24 cellular contexts compared by ENCODE assay signal in the genomic region with DNA sequence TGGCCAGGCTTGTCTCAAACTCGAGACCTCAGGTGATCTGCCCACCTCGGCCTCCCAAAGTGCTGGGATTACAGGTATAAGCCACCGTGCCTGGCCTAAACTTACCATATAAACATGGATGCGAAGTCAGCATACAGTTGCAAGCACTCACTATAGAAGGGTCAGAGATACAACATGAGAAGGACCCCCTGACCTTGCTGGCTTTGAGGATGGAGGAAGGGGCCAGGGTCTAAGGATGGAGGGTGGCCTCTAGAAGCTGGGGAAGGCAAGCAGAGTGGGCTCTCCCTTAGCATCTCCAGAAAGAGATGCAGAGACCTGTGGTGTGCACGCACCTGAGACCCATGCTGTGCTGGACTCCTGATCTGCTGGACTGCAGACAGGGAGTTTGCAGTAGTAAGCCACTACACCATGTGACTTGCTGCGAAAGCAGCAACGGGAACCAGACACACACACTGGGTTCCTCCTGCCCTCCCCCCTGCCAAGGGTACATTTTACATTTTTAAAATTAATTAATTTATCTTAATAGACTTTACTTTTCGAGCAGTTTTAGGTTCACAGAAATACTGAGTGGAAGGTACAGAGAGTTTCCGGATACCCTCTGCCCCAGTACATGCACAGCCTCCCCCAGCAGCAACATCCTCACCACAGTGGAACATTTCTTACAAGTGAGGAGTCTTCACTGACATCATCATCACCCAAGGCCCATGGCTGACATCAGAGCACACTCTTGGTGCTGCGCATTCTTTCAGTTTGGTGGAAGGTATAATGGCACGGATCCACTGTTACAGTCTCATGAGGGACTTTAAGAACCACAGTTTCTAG.
DNase-seq lines count a peak whose midpoint lies in the region; ATAC-seq, FAIRE-seq and TF ChIP-seq lines count a peak whose summit lies in the region.
"Had no signal": no experiment of that assay in that cellular context is flagged by ENCODE, and none has a peak within 500 bp of the region (broad histone marks: within the 10 kb centered on the region; RNA-seq: fewer than 3 reads in every experiment).

No MANE protein-coding gene starts in this region.

- ATAC-seq in right lobe of liver = peak in 3 of 4 donors; percentile 10 to 43 (median 30)
- ATAC-seq in HepG2 = no peak
- peak; percentile 50 for ATAC-seq in activated CD8-positive, alpha-beta T cell treated with anti-CD3 and anti-CD28 coated beads, Interleukin-2, amount 10 ng/mL, durations not matched to agents 7 days and 5 days
- no peak for ATAC-seq in lung (ENCODE audit: insufficient read depth, low FRiP score)
- ATAC-seq: naive thymus-derived CD8-positive, alpha-beta T cell had no signal

- no peaks in the 10 kb centered on the region for H3K79me2 ChIP-seq in HepG2 (ENCODE audit: insufficient read depth, low read length)

- intact Hi-C loops in right lobe of liver (cut with DNase I) (loop anchor here in 1 of 2 donors (10.0 kb wide), 1 partner anchor 217 kb away; no protein-coding TSS in a partner anchor), HepG2 (cut with micrococcal nuclease; ENCODE audit: unreplicated experiment) (no loop called here)

- H3K4me1 Mint-ChIP-seq in activated CD8-positive, alpha-beta T cell treated with anti-CD3 and anti-CD28 coated beads, Interleukin-2, amount 10 ng/mL, durations not matched to agents 7 days and 5 days (ENCODE audit: low read depth) = peaks cover 26% of the 10 kb centered on the region

- TF ChIP-seq RAD21 in HepG2 (CRISPR knock-in tag; IDR thresholded peaks at IDR 0.05) = no peak

- BruUV-seq in HepG2 (replicated peaks; lab: Mats Ljungman, UMichigan) = no TSS peak

- H3K9me3 Mint-ChIP-seq in activated CD8-positive, alpha-beta T cell treated with anti-CD3 and anti-CD28 coated beads, Interleukin-2, amount 10 ng/mL, durations not matched to agents 7 days and 5 days (ENCODE audit: insufficient read depth) = no peaks in the 10 kb centered on the region
- H3K9me3 Mint-ChIP-seq: activated naive CD4-positive, alpha-beta T cell treated with anti-CD3 and anti-CD28 coated beads, Interleukin-2, amount 10 ng/mL, durations not matched to agents 7 days and 5 days; naive thymus-derived CD8-positive, alpha-beta T cell had no signal

- DNase-seq in right lobe of liver (no peak), HepG2 (ENCODE audit: low spot score) (no peak), lung (ENCODE audit: low spot score) (peak; percentile 22), NCI-H748 (lab: John Stamatoyannopoulos, UW; ENCODE audit: unreplicated experiment) (no peak), T-helper 2 cell (no peak), inferior parietal cortex (ENCODE audit: extremely low spot score) (no peak)
- DNase-seq in activated CD8-positive, alpha-beta T cell treated with anti-CD3 and anti-CD28 coated beads, Interleukin-2, amount 10 ng/mL, durations not matched to agents 7 days and 5 days = peak; percentile 26
- DNase-seq: activated CD4-positive, alpha-beta T cell treated with anti-CD3 and anti-CD28 coated beads for 4 hours; activated naive CD4-positive, alpha-beta T cell treated with anti-CD3 and anti-CD28 coated beads, Interleukin-2, amount 10 ng/mL, durations not matched to agents 7 days and 5 days; Calu3; dermis blood vessel endothelial cell; DMS79 treated with DMSO at 0.1 percent for 48 hours; left ventricle myocardium inferior; midbrain; naive thymus-derived CD8-positive, alpha-beta T cell; NCI-H2029; NCI-H2227 treated with DMSO at 0.1 percent for 48 hours; NCI-H69; trophoblast cell had no signal

- CTCF ChIA-PET in HepG2 (lab: Yijun Ruan, JAX; ENCODE audit: low intra/inter-chr PET ratio, low total read pairs) = no interaction called here
- CTCF ChIA-PET in activated CD8-positive, alpha-beta T cell treated with anti-CD3 and anti-CD28 coated beads, Interleukin-2, amount 10 ng/mL, durations not matched to agents 7 days and 5 days (lab: Charles Lee) = no interaction called here

- no peaks in the 10 kb centered on the region for H3K36me3 ChIP-seq in right lobe of liver
- no peaks in the 10 kb centered on the region for H3K36me3 ChIP-seq in HepG2 (replicated peaks in 1 of 2; ENCODE audit: control insufficient read depth in 1 of 2, insufficient read depth in 2 of 2, low read length in 2 of 2)
- no peaks in the 10 kb centered on the region for H3K36me3 ChIP-seq in lung (ENCODE audit: control insufficient read depth in 2 of 2, insufficient read depth in 2 of 2, low read length in 2 of 2)
- H3K36me3 ChIP-seq: cardiac muscle cell, HAP-1, left ventricle myocardium inferior had no signal

- H3K27ac ChIP-seq in right lobe of liver (no peak overlapping the region), HepG2 (ENCODE audit: extremely low read length, insufficient read depth, low read length) (no peak overlapping the region), lung (ENCODE audit: low read depth in 1 of 2, low read length in 1 of 2) (no peak overlapping the region)
- H3K27ac ChIP-seq: cardiac muscle cell, left ventricle myocardium inferior had no signal

- H3K36me3 Mint-ChIP-seq in activated CD8-positive, alpha-beta T cell treated with anti-CD3 and anti-CD28 coated beads, Interleukin-2, amount 10 ng/mL, durations not matched to agents 7 days and 5 days (ENCODE audit: low read depth) = no peaks in the 10 kb centered on the region
- H3K36me3 Mint-ChIP-seq: activated naive CD4-positive, alpha-beta T cell treated with anti-CD3 and anti-CD28 coated beads, Interleukin-2, amount 10 ng/mL, durations not matched to agents 7 days and 5 days; CD14-positive monocyte; naive thymus-derived CD8-positive, alpha-beta T cell had no signal

- peak overlapping the region; percentile 9 for H3K27ac Mint-ChIP-seq in activated CD8-positive, alpha-beta T cell treated with anti-CD3 and anti-CD28 coated beads, Interleukin-2, amount 10 ng/mL, durations not matched to agents 7 days and 5 days
- H3K27ac Mint-ChIP-seq: CD14-positive monocyte, IgD-negative memory B cell had no signal

- no peak overlapping the region for H3K4me2 ChIP-seq in HepG2 (ENCODE audit: low read depth, low read length)

- H3K4me3 ChIP-seq in right lobe of liver = no peak overlapping the region
- H3K4me3 ChIP-seq in HepG2 (replicated peaks in 1 of 3; ENCODE audit: insufficient read depth in 1 of 3, low read depth in 2 of 3, low read length in 3 of 3) = no peak overlapping the region
- no peak overlapping the region for H3K4me3 ChIP-seq in lung
- H3K4me3 ChIP-seq: cardiac muscle cell, HAP-1, left ventricle myocardium inferior had no signal

- H3K4me1 ChIP-seq in right lobe of liver (no peaks in the 10 kb centered on the region), HepG2 (ENCODE audit: insufficient read depth, low read length) (peaks cover 9% of the 10 kb centered on the region; the same call in 1 of the 2 replicates), lung (ENCODE audit: control insufficient read depth in 2 of 2, insufficient read depth in 2 of 2, low read length in 2 of 2) (peaks cover 0 to 3% of the 10 kb centered on the region in 2 donors)
- H3K4me1 ChIP-seq: HAP-1 had no signal

- H4K20me1 ChIP-seq in HepG2 (ENCODE audit: insufficient read depth, low read length) = no peaks in the 10 kb centered on the region

- no peaks in the 10 kb centered on the region for H3K9me3 ChIP-seq in right lobe of liver
- no peaks in the 10 kb centered on the region for H3K9me3 ChIP-seq in HepG2 (ENCODE audit: low read length)
- peaks cover 0 to 5% of the 10 kb centered on the region in 2 donors for H3K9me3 ChIP-seq in lung (ENCODE audit: control insufficient read depth in 2 of 2, insufficient read depth in 1 of 2, low read length in 1 of 2)
- H3K9me3 ChIP-seq: HAP-1, left ventricle myocardium inferior had no signal

- POLR2A ChIA-PET in HepG2 (lab: Yijun Ruan, JAX) = no interaction called here
- POLR2A ChIA-PET in activated CD8-positive, alpha-beta T cell treated with anti-CD3 and anti-CD28 coated beads, Interleukin-2, amount 10 ng/mL, durations not matched to agents 7 days and 5 days (lab: Charles Lee) = no interaction called here

- H2AFZ ChIP-seq in HepG2 (ENCODE audit: low read length) = no peak overlapping the region

- TF ChIP-seq CTCF in right lobe of liver (IDR thresholded peaks at IDR 0.05) (no peak), HepG2 (CRISPR knock-in tag; IDR thresholded peaks at IDR 0.05) (no peak), lung (IDR thresholded peaks at IDR 0.05; ENCODE audit: control extremely low read depth, extremely low read depth) (no peak)

- TF ChIP-seq POLR2A in right lobe of liver (IDR thresholded peaks at IDR 0.05) (no peak), HepG2 (IDR thresholded peaks at IDR 0.05; ENCODE audit: insufficient read depth in 1 of 2, low read depth in 2 of 2, low read length in 2 of 2) (no peak)

- no peak for FAIRE-seq in HepG2 (lab: Jason Lieb, UNC)
- FAIRE-seq: GM19239 had no signal

- peaks cover 37% of the 10 kb centered on the region for H3K27me3 Mint-ChIP-seq in activated CD8-positive, alpha-beta T cell treated with anti-CD3 and anti-CD28 coated beads, Interleukin-2, amount 10 ng/mL, durations not matched to agents 7 days and 5 days (ENCODE audit: low read depth)

- TF ChIP-seq EP300 in HepG2 (IDR thresholded peaks at IDR 0.05; ENCODE audit: low read depth in 2 of 2, low read length in 2 of 2) (no peak), HepG2 (CRISPR knock-in tag; IDR thresholded peaks at IDR 0.05; ENCODE audit: borderline replicate concordance) (no peak)

- no peak overlapping the region for H3K4me3 Mint-ChIP-seq in activated CD8-positive, alpha-beta T cell treated with anti-CD3 and anti-CD28 coated beads, Interleukin-2, amount 10 ng/mL, durations not matched to agents 7 days and 5 days
- H3K4me3 Mint-ChIP-seq: activated naive CD4-positive, alpha-beta T cell treated with anti-CD3 and anti-CD28 coated beads, Interleukin-2, amount 10 ng/mL, durations not matched to agents 7 days and 5 days; naive thymus-derived CD8-positive, alpha-beta T cell had no signal

- no peaks in the 10 kb centered on the region for H3K27me3 ChIP-seq in right lobe of liver
- peaks cover 3 to 12% of the 10 kb centered on the region in 2 experiments; a peak in 3 of 5 replicates for H3K27me3 ChIP-seq in HepG2 (ENCODE audit: control insufficient read depth in 1 of 2, insufficient read depth in 2 of 2, low read length in 2 of 2)
- H3K27me3 ChIP-seq in lung (ENCODE audit: control insufficient read depth, insufficient read depth) = no peaks in the 10 kb centered on the region

- H3K9ac ChIP-seq in HepG2 (ENCODE audit: insufficient read depth, low read depth, low read length) = no peak overlapping the region

- WGBS in right lobe of liver (ENCODE audit: insufficient coverage, low coverage, low lambda C conversion rate, missing lambda C conversion rate) = 74% methylated on average over 7 of the region's 11 CpGs
- WGBS in HepG2 (ENCODE audit: low lambda C conversion rate) = 26% methylated on average over 10 of the region's 11 CpGs
- WGBS in lung, 2 donors = 80 to 83% methylated on average over 11 of the region's 11 CpGs

- in situ Hi-C loops in HepG2 (cut with HindIII; ENCODE audit: extremely low pct_ligation_motif_present, low pct_unique_long_range_greater_than_20kb) = no loop called here

TF ChIP-seq in HepG2, 621 proteins besides CTCF, POLR2A, EP300 and RAD21 (continues in another document):
- TF ChIP-seq ZFP82 (CRISPR knock-in tag; IDR thresholded peaks at IDR 0.05; ENCODE audit: borderline replicate concordance) (no peak), BCL6 (CRISPR knock-in tag; IDR thresholded peaks at IDR 0.05) (no peak), ZNF333 (CRISPR knock-in tag; IDR thresholded peaks at IDR 0.05; ENCODE audit: borderline replicate concordance) (no peak), BRD4 (CRISPR knock-in tag; IDR thresholded peaks at IDR 0.05) (no peak), ZNF678 (CRISPR knock-in tag; IDR thresholded peaks at IDR 0.05) (no peak)

Comparison
In these comparisons a context has a peak if more than half of its experiments do, and no peak if none do; other contexts are left out.
1. ATAC-seq: peak in right lobe of liver (3 of 4) and activated CD8-positive, alpha-beta T cell treated with anti-CD3 and anti-CD28 coated beads, Interleukin-2, amount 10 ng/mL, durations not matched to agents 7 days and 5 days (single experiment); none in HepG2 (single experiment) and lung (single experiment).
2. DNase-seq: peak in activated CD8-positive, alpha-beta T cell treated with anti-CD3 and anti-CD28 coated beads, Interleukin-2, amount 10 ng/mL, durations not matched to agents 7 days and 5 days (single experiment) and lung (single experiment); none in right lobe of liver (0 of 3), HepG2 (single experiment), NCI-H748 (single experiment), T-helper 2 cell (0 of 5) and inferior parietal cortex (single experiment).